In the genomic region with DNA sequence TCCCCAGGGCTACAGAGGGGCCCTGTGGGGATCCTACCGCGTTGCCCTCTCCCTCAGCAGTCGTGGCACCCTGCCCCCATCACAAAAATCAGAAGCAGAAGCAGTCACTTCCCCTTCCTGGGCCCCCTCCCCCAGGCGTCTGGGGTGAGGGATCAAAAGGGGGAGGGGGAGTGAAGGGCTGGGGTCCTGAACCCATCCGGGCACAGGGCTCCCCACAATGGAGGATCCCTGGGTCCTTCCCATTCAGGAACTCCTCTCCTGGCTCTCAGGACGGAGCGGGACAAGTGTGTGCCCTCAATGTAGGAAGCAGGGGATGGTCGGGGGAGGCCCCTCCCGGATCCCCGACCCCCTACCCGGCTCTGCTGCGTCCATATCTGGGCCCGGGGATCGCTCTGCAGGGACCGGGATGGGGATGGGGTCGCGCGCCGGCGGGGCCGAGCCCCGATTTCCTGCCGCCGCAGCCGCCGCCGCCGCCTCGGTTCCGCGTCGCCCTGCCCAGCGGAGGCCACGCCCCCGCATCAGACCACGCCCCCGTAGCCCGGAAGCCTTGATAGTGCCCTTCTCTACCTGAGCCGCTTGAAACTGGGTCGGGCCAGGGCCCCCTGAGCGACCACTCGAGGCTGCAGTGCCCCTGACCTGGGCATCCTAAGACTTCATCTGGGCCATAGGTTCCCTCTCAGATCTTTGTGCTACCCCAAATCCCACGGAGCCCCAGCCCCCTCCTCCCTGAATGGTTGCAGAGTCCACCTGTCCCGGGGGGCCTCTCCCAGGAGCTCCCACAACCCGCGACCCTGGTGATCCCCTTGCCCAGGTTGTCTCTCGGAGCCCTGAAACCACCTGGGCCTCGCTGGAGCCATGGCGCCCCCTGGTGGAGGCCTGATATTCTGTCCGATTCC, we compare ENCODE assay signal across 1 cellular context.
TF ChIP-seq lines count a peak whose summit lies in the region.

A gene with protein sequence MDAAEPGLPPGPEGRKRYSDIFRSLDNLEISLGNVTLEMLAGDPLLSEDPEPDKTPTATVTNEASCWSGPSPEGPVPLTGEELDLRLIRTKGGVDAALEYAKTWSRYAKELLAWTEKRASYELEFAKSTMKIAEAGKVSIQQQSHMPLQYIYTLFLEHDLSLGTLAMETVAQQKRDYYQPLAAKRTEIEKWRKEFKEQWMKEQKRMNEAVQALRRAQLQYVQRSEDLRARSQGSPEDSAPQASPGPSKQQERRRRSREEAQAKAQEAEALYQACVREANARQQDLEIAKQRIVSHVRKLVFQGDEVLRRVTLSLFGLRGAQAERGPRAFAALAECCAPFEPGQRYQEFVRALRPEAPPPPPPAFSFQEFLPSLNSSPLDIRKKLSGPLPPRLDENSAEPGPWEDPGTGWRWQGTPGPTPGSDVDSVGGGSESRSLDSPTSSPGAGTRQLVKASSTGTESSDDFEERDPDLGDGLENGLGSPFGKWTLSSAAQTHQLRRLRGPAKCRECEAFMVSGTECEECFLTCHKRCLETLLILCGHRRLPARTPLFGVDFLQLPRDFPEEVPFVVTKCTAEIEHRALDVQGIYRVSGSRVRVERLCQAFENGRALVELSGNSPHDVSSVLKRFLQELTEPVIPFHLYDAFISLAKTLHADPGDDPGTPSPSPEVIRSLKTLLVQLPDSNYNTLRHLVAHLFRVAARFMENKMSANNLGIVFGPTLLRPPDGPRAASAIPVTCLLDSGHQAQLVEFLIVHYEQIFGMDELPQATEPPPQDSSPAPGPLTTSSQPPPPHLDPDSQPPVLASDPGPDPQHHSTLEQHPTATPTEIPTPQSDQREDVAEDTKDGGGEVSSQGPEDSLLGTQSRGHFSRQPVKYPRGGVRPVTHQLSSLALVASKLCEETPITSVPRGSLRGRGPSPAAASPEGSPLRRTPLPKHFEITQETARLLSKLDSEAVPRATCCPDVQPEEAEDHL (minus strand): TSS at position 500 of the 896 bp plus-strand sequence. CDS start 128 bp downstream, at position 372.

TF ChIP-seq in K562, 482 proteins besides CTCF, POLR2A, EP300 and RAD21 (continued from another document and continues in another):
- TF ChIP-seq, protein P1, sequence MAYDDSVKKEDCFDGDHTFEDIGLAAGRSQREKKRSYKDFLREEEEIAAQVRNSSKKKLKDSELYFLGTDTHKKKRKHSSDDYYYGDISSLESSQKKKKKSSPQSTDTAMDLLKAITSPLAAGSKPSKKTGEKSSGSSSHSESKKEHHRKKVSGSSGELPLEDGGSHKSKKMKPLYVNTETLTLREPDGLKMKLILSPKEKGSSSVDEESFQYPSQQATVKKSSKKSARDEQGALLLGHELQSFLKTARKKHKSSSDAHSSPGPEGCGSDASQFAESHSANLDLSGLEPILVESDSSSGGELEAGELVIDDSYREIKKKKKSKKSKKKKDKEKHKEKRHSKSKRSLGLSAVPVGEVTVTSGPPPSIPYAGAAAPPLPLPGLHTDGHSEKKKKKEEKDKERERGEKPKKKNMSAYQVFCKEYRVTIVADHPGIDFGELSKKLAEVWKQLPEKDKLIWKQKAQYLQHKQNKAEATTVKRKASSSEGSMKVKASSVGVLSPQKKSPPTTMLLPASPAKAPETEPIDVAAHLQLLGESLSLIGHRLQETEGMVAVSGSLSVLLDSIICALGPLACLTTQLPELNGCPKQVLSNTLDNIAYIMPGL (CRISPR knock-in tag; IDR thresholded peaks at IDR 0.05) = no peak
- TF ChIP-seq HMGN3 (IDR thresholded peaks at IDR 0.05; ENCODE audit: borderline replicate concordance, extremely low read depth, insufficient read length, low read depth, low read length) = peak; percentile 14
- TF ChIP-seq, protein P2, sequence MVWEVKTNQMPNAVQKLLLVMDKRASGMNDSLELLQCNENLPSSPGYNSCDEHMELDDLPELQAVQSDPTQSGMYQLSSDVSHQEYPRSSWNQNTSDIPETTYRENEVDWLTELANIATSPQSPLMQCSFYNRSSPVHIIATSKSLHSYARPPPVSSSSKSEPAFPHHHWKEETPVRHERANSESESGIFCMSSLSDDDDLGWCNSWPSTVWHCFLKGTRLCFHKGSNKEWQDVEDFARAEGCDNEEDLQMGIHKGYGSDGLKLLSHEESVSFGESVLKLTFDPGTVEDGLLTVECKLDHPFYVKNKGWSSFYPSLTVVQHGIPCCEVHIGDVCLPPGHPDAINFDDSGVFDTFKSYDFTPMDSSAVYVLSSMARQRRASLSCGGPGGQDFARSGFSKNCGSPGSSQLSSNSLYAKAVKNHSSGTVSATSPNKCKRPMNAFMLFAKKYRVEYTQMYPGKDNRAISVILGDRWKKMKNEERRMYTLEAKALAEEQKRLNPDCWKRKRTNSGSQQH (CRISPR knock-in tag; IDR thresholded peaks at IDR 0.05) = 0 out of 2 replicates have a peak, but pooled peaks have one; percentile 13
- TF ChIP-seq MTA1 (IDR thresholded peaks at IDR 0.05; ENCODE audit: borderline replicate concordance) = no peak; the same call in 1 of the 2 replicates
- TF ChIP-seq, protein P3, sequence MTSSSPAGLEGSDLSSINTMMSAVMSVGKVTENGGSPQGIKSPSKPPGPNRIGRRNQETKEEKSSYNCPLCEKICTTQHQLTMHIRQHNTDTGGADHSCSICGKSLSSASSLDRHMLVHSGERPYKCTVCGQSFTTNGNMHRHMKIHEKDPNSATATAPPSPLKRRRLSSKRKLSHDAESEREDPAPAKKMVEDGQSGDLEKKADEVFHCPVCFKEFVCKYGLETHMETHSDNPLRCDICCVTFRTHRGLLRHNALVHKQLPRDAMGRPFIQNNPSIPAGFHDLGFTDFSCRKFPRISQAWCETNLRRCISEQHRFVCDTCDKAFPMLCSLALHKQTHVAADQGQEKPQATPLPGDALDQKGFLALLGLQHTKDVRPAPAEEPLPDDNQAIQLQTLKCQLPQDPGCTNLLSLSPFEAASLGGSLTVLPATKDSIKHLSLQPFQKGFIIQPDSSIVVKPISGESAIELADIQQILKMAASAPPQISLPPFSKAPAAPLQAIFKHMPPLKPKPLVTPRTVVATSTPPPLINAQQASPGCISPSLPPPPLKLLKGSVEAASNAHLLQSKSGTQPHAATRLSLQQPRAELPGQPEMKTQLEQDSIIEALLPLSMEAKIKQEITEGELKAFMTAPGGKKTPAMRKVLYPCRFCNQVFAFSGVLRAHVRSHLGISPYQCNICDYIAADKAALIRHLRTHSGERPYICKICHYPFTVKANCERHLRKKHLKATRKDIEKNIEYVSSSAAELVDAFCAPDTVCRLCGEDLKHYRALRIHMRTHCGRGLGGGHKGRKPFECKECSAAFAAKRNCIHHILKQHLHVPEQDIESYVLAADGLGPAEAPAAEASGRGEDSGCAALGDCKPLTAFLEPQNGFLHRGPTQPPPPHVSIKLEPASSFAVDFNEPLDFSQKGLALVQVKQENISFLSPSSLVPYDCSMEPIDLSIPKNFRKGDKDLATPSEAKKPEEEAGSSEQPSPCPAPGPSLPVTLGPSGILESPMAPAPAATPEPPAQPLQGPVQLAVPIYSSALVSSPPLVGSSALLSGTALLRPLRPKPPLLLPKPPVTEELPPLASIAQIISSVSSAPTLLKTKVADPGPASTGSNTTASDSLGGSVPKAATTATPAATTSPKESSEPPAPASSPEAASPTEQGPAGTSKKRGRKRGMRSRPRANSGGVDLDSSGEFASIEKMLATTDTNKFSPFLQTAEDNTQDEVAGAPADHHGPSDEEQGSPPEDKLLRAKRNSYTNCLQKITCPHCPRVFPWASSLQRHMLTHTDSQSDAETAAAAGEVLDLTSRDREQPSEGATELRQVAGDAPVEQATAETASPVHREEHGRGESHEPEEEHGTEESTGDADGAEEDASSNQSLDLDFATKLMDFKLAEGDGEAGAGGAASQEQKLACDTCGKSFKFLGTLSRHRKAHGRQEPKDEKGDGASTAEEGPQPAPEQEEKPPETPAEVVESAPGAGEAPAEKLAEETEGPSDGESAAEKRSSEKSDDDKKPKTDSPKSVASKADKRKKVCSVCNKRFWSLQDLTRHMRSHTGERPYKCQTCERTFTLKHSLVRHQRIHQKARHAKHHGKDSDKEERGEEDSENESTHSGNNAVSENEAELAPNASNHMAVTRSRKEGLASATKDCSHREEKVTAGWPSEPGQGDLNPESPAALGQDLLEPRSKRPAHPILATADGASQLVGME (CRISPR knock-in tag; IDR thresholded peaks at IDR 0.05) = no peak
- peak; percentile 19 for TF ChIP-seq HNRNPLL (IDR thresholded peaks at IDR 0.05; ENCODE audit: low read depth, low read length, poor library complexity, severe bottlenecking)
- peak; percentile 59; the same call in 1 of the 2 replicates for TF ChIP-seq BRD4 (IDR thresholded peaks at IDR 0.05)
- no peak for TF ChIP-seq GATAD2B (IDR thresholded peaks at IDR 0.05; ENCODE audit: borderline replicate concordance)
- TF ChIP-seq, protein P4, sequence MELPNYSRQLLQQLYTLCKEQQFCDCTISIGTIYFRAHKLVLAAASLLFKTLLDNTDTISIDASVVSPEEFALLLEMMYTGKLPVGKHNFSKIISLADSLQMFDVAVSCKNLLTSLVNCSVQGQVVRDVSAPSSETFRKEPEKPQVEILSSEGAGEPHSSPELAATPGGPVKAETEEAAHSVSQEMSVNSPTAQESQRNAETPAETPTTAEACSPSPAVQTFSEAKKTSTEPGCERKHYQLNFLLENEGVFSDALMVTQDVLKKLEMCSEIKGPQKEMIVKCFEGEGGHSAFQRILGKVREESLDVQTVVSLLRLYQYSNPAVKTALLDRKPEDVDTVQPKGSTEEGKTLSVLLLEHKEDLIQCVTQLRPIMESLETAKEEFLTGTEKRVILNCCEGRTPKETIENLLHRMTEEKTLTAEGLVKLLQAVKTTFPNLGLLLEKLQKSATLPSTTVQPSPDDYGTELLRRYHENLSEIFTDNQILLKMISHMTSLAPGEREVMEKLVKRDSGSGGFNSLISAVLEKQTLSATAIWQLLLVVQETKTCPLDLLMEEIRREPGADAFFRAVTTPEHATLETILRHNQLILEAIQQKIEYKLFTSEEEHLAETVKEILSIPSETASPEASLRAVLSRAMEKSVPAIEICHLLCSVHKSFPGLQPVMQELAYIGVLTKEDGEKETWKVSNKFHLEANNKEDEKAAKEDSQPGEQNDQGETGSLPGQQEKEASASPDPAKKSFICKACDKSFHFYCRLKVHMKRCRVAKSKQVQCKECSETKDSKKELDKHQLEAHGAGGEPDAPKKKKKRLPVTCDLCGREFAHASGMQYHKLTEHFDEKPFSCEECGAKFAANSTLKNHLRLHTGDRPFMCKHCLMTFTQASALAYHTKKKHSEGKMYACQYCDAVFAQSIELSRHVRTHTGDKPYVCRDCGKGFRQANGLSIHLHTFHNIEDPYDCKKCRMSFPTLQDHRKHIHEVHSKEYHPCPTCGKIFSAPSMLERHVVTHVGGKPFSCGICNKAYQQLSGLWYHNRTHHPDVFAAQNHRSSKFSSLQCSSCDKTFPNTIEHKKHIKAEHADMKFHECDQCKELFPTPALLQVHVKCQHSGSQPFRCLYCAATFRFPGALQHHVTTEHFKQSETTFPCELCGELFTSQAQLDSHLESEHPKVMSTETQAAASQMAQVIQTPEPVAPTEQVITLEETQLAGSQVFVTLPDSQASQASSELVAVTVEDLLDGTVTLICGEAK (IDR thresholded peaks at IDR 0.05) = peak; percentile 31; the same call in 1 of the 2 replicates
- TF ChIP-seq, protein P4 (CRISPR knock-in tag; IDR thresholded peaks at IDR 0.05) = no peak
- peak; percentile 47; the same call in 1 of the 2 replicates for TF ChIP-seq MTA3 (IDR thresholded peaks at IDR 0.05; ENCODE audit: borderline replicate concordance)
- 0 out of 2 replicates have a peak, but pooled peaks have one; percentile 51 for TF ChIP-seq TARDBP (IDR thresholded peaks at IDR 0.05)
- TF ChIP-seq ARID2 (IDR thresholded peaks at IDR 0.05) = 0 out of 2 replicates have a peak, but pooled peaks have one; percentile 46
- TF ChIP-seq, protein P5, sequence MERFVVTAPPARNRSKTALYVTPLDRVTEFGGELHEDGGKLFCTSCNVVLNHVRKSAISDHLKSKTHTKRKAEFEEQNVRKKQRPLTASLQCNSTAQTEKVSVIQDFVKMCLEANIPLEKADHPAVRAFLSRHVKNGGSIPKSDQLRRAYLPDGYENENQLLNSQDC (CRISPR knock-in tag; IDR thresholded peaks at IDR 0.05) = peak; percentile 68; the same call in 1 of the 2 replicates
- peak; percentile 67 for TF ChIP-seq ZFX (CRISPR knock-in tag; IDR thresholded peaks at IDR 0.05)
- TF ChIP-seq, protein P6, sequence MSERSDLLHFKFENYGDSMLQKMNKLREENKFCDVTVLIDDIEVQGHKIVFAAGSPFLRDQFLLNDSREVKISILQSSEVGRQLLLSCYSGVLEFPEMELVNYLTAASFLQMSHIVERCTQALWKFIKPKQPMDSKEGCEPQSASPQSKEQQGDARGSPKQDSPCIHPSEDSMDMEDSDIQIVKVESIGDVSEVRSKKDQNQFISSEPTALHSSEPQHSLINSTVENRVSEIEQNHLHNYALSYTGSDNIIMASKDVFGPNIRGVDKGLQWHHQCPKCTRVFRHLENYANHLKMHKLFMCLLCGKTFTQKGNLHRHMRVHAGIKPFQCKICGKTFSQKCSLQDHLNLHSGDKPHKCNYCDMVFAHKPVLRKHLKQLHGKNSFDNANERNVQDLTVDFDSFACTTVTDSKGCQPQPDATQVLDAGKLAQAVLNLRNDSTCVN (CRISPR knock-in tag; IDR thresholded peaks at IDR 0.05) = no peak
- TF ChIP-seq HDAC8 (tag; IDR thresholded peaks at IDR 0.05) = no peak
- peak; percentile 69; the same call in 1 of the 2 replicates for TF ChIP-seq XRCC5 (IDR thresholded peaks at IDR 0.05; ENCODE audit: low read depth, low read length)
